ENCODE assay signal across 14 cellular contexts in genomic region chr12:79512068-79512467, GRCh38.
DNase-seq lines count a peak whose midpoint lies in the region; ATAC-seq and TF ChIP-seq lines count a peak whose summit lies in the region.
"Had no signal": no experiment of that assay in that cellular context is flagged by ENCODE, and none has a peak within 500 bp of the region (broad histone marks: within the 10 kb centered on the region; RNA-seq: fewer than 3 reads in every experiment).

No MANE protein-coding gene starts in this region.

- no peaks in the 10 kb centered on the region for H3K27me3 Mint-ChIP-seq in HFFc6 (ENCODE audit: insufficient read depth)
- no peaks in the 10 kb centered on the region for H3K27me3 Mint-ChIP-seq in WTC11 (ENCODE audit: low read depth)
- H3K27me3 Mint-ChIP-seq: naive B cell had no signal

- H3K4me1 Mint-ChIP-seq in HFFc6 (ENCODE audit: low read depth) (peaks cover 18% of the 10 kb centered on the region), WTC11 (peaks cover 56% of the 10 kb centered on the region)

- peak; percentile 30 for DNase-seq in Daoy (ENCODE audit: low read depth)
- DNase-seq in HFFc6, result no peak
- peak; percentile 72 for DNase-seq in WTC11 (ENCODE audit: low spot score)
- peak; percentile 59 for DNase-seq in islet precursor cell
- no peak for DNase-seq in mesenteric fat pad (ENCODE audit: low spot score)
- no peak for DNase-seq in MV-4-11 (lab: John Stamatoyannopoulos, UW)
- no peak for DNase-seq in activated gamma-delta T cell treated with Interleukin-2 at 50 U/mL for 16 hours
- no peak for DNase-seq in amniotic stem cell (lab: John Stamatoyannopoulos, UW)
- DNase-seq: activated CD8-positive, alpha-beta memory T cell treated with anti-CD3 and anti-CD28 coated beads for 24 hours; colonic mucosa; naive B cell; NCI-H2107; T1000 had no signal

- CTCF ChIA-PET in WTC11 (lab: Charles Lee), result interaction anchor here (0.5 to 1.4 kb wide), 11 partner anchors 8 to 302 kb away, joined by 3 to 9 read pairs (median 4); no protein-coding TSS in a partner anchor

- TF ChIP-seq CTCF in HFFc6 (IDR thresholded peaks at IDR 0.05) (peak; percentile 60), WTC11 (IDR thresholded peaks at IDR 0.05) (peak; percentile 68)

- POLR2A ChIA-PET in WTC11 (lab: Charles Lee), result interaction anchor here (0.6 kb wide), 1 partner anchor 423 kb away, joined by 3 read pairs; the partner anchor contains the start of gene PPP1R12A

- H3K9me3 Mint-ChIP-seq in HFFc6 (no peaks in the 10 kb centered on the region), WTC11 (peaks cover 8% of the 10 kb centered on the region)

- peak; percentile 86 for ATAC-seq in WTC11
- ATAC-seq: activated naive CD4-positive, alpha-beta T cell treated with anti-CD3 and anti-CD28 coated beads, Interleukin-2, amount 50 U/mL, for 72 hours had no signal

- H3K36me3 Mint-ChIP-seq in HFFc6 (ENCODE audit: low read depth) (peaks cover 11% of the 10 kb centered on the region), WTC11 (peaks cover 13% of the 10 kb centered on the region)
- H3K36me3 Mint-ChIP-seq: activated naive CD4-positive, alpha-beta T cell treated with anti-CD3 and anti-CD28 coated beads, Interleukin-2, amount 50 U/mL, for 72 hours had no signal

- H3K27ac Mint-ChIP-seq in HFFc6 (no peak overlapping the region), WTC11 (peak overlapping the region; percentile 83)
- H3K27ac Mint-ChIP-seq: activated naive CD4-positive, alpha-beta T cell treated with anti-CD3 and anti-CD28 coated beads, Interleukin-2, amount 50 U/mL, for 72 hours had no signal

- H3K4me3 Mint-ChIP-seq in HFFc6 (no peak overlapping the region), WTC11 (no peak overlapping the region)
- H3K4me3 Mint-ChIP-seq: naive B cell had no signal

TF ChIP-seq in WTC11, 78 proteins besides CTCF, POLR2A, EP300 and RAD21:
- TF ChIP-seq, protein P1, sequence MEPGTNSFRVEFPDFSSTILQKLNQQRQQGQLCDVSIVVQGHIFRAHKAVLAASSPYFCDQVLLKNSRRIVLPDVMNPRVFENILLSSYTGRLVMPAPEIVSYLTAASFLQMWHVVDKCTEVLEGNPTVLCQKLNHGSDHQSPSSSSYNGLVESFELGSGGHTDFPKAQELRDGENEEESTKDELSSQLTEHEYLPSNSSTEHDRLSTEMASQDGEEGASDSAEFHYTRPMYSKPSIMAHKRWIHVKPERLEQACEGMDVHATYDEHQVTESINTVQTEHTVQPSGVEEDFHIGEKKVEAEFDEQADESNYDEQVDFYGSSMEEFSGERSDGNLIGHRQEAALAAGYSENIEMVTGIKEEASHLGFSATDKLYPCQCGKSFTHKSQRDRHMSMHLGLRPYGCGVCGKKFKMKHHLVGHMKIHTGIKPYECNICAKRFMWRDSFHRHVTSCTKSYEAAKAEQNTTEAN (CRISPR knock-in tag; IDR thresholded peaks at IDR 0.05), result no peak
- TF ChIP-seq, protein P2, sequence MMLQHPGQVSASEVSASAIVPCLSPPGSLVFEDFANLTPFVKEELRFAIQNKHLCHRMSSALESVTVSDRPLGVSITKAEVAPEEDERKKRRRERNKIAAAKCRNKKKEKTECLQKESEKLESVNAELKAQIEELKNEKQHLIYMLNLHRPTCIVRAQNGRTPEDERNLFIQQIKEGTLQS (CRISPR knock-in tag; conservative IDR thresholded peaks at IDR 0.05), result no peak
- TF ChIP-seq ZBTB21 (CRISPR knock-in tag; IDR thresholded peaks at IDR 0.05; ENCODE audit: borderline replicate concordance), result no peak
- TF ChIP-seq ELF4 (CRISPR knock-in tag; IDR thresholded peaks at IDR 0.05; ENCODE audit: low read depth), result no peak
TF ChIP-seq in WTC11: peak in this region for 0.

Comparison
In these comparisons a context has a peak if more than half of its experiments do, and no peak if none do; other contexts are left out.
1. DNase-seq: peak in Daoy (single experiment), WTC11 (single experiment) and islet precursor cell (single experiment); none in HFFc6 (single experiment), mesenteric fat pad (single experiment), MV-4-11 (single experiment), activated gamma-delta T cell treated with Interleukin-2 at 50 U/mL for 16 hours (single experiment) and amniotic stem cell (single experiment).